17 cellular contexts compared by ENCODE assay signal in the genomic region with DNA sequence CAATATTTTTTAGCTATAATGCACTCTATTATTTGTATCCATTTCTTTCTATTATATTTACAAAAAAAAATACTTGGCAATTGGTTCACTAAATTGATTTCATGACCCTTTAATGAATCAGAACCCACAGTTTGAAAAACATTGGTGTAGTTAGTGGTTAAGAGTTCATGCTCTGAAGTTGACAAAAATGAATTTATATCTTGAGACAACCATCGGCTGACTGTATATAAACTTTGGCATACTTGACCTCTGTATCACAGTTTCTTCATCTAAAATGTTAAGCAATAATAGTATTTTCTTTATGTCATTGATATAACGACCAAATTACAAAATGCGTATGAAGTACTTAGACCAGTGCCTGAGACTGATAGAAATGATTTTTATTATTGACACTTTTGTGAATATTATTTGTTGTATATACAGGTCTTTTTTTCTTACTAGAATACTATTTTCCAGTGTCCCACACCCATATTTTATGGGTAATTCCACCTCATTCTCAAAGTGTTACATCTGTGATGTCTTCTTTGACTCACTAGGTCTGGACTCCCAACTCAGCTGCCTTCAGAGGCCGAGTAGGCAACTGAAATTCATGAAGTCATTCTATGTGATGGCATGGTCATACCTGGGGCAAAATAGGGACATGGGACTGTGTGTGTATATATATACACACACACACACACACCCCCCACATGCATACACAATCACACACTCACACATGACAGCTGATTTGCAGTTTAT.
"Had no signal": no experiment of that assay in that cellular context is flagged by ENCODE, and none has a peak within 500 bp of the region (broad histone marks: within the 10 kb centered on the region; RNA-seq: fewer than 3 reads in every experiment).

No MANE protein-coding gene starts in this region.

- H3K36me3 Mint-ChIP-seq: activated naive CD8-positive, alpha-beta T cell treated with anti-CD3 and anti-CD28 coated beads, Interleukin-2, amount 10 ng/mL, durations not matched to agents 7 days and 5 days; natural killer cell treated with Interleukin-12 subunit alpha and Interleukin-12 subunit beta and Interleukin-15 and Interleukin-18, amount 100 ng/mL, for 72 hours had no signal

- H3K9me3 Mint-ChIP-seq: activated CD4-positive, alpha-beta T cell treated with anti-CD3 and anti-CD28 coated beads, Interleukin-2, amount 10 ng/mL, durations not matched to agents 7 days and 5 days; activated naive CD8-positive, alpha-beta T cell treated with anti-CD3 and anti-CD28 coated beads, Interleukin-2, amount 10 ng/mL, durations not matched to agents 7 days and 5 days; stimulated activated naive CD8-positive, alpha-beta T cell treated with anti-CD3 and anti-CD28 coated beads, Interleukin-15, amount 100 ng/mL, for 72 hours had no signal

- H3K27me3 Mint-ChIP-seq: activated CD4-positive, alpha-beta T cell treated with anti-CD3 and anti-CD28 coated beads, Interleukin-2, amount 10 ng/mL, durations not matched to agents 7 days and 5 days; activated naive CD8-positive, alpha-beta T cell treated with anti-CD3 and anti-CD28 coated beads, Interleukin-2, amount 10 ng/mL, durations not matched to agents 7 days and 5 days; natural killer cell treated with Interleukin-12 subunit alpha and Interleukin-12 subunit beta and Interleukin-15 and Interleukin-18, amount 100 ng/mL, for 72 hours; stimulated activated naive CD8-positive, alpha-beta T cell treated with anti-CD3 and anti-CD28 coated beads, Interleukin-15, amount 100 ng/mL, for 72 hours had no signal

- H3K27ac ChIP-seq: epithelial cell of prostate, right atrium auricular region, spleen, thoracic aorta, upper lobe of right lung had no signal

- H3K4me1 ChIP-seq: right atrium auricular region, spleen, upper lobe of right lung had no signal

- H3K27ac Mint-ChIP-seq: activated CD4-positive, alpha-beta T cell treated with anti-CD3 and anti-CD28 coated beads, Interleukin-2, amount 10 ng/mL, durations not matched to agents 7 days and 5 days; activated naive CD8-positive, alpha-beta T cell treated with anti-CD3 and anti-CD28 coated beads, Interleukin-2, amount 10 ng/mL, durations not matched to agents 7 days and 5 days; natural killer cell treated with Interleukin-12 subunit alpha and Interleukin-12 subunit beta and Interleukin-15 and Interleukin-18, amount 100 ng/mL, for 72 hours; stimulated activated naive CD8-positive, alpha-beta T cell treated with anti-CD3 and anti-CD28 coated beads, Interleukin-15, amount 100 ng/mL, for 72 hours had no signal

- H3K27me3 ChIP-seq: right atrium auricular region, spleen, upper lobe of right lung had no signal

- ATAC-seq: natural killer cell treated with Interleukin-12 subunit alpha and Interleukin-12 subunit beta and Interleukin-15 and Interleukin-18, amount 100 ng/mL, for 72 hours; stimulated activated naive CD8-positive, alpha-beta T cell treated with anti-CD3 and anti-CD28 coated beads, Interleukin-15, amount 100 ng/mL, for 72 hours; upper lobe of right lung had no signal

- H3K36me3 ChIP-seq: right atrium auricular region, spleen, thoracic aorta, upper lobe of right lung had no signal

- H3K9me3 ChIP-seq: right atrium auricular region, spleen, thoracic aorta, upper lobe of right lung had no signal

- H3K4me3 ChIP-seq: right atrium auricular region, spleen, thoracic aorta, upper lobe of right lung had no signal

- DNase-seq: activated CD4-positive, alpha-beta T cell treated with anti-CD3 and anti-CD28 coated beads, Interleukin-2, amount 10 ng/mL, durations not matched to agents 7 days and 5 days; activated CD8-positive, alpha-beta memory T cell treated with anti-CD3 and anti-CD28 coated beads, Interleukin-2, amount 50 U/mL, for 48 hours; activated naive CD4-positive, alpha-beta T cell; activated naive CD8-positive, alpha-beta T cell treated with anti-CD3 and anti-CD28 coated beads, Interleukin-2, amount 10 ng/mL, durations not matched to agents 7 days and 5 days; aorta; hypothalamus; kidney glomerular epithelial cell; mesendoderm; nucleus accumbens; spleen; stimulated activated naive CD8-positive, alpha-beta T cell treated with anti-CD3 and anti-CD28 coated beads, Interleukin-15, amount 100 ng/mL, for 72 hours; SW 1271; upper lobe of right lung had no signal

- H3K4me1 Mint-ChIP-seq: activated CD4-positive, alpha-beta T cell treated with anti-CD3 and anti-CD28 coated beads, Interleukin-2, amount 10 ng/mL, durations not matched to agents 7 days and 5 days; activated naive CD8-positive, alpha-beta T cell treated with anti-CD3 and anti-CD28 coated beads, Interleukin-2, amount 10 ng/mL, durations not matched to agents 7 days and 5 days; stimulated activated naive CD8-positive, alpha-beta T cell treated with anti-CD3 and anti-CD28 coated beads, Interleukin-15, amount 100 ng/mL, for 72 hours had no signal

- H3K4me3 Mint-ChIP-seq: activated CD4-positive, alpha-beta T cell treated with anti-CD3 and anti-CD28 coated beads, Interleukin-2, amount 10 ng/mL, durations not matched to agents 7 days and 5 days; activated naive CD8-positive, alpha-beta T cell treated with anti-CD3 and anti-CD28 coated beads, Interleukin-2, amount 10 ng/mL, durations not matched to agents 7 days and 5 days; natural killer cell treated with Interleukin-12 subunit alpha and Interleukin-12 subunit beta and Interleukin-15 and Interleukin-18, amount 100 ng/mL, for 72 hours; stimulated activated naive CD8-positive, alpha-beta T cell treated with anti-CD3 and anti-CD28 coated beads, Interleukin-15, amount 100 ng/mL, for 72 hours had no signal
